Comparison of ENCODE assay signal across 12 cellular contexts in genomic region chr1:223772771-223773160, GRCh38.
DNase-seq lines count a peak whose midpoint lies in the region; ATAC-seq, FAIRE-seq and TF ChIP-seq lines count a peak whose summit lies in the region.
"Had no signal": no experiment of that assay in that cellular context is flagged by ENCODE, and none has a peak within 500 bp of the region (broad histone marks: within the 10 kb centered on the region; RNA-seq: fewer than 3 reads in every experiment).

No MANE protein-coding gene starts in this region.

- TF ChIP-seq CTCF in HEK293 (tag by site-specific recombination; IDR thresholded peaks at IDR 0.05) (no peak), coronary artery (IDR thresholded peaks at IDR 0.05) (no peak), ovary (IDR thresholded peaks at IDR 0.05) (no peak)

- H3K4me1 Mint-ChIP-seq in naive thymus-derived CD4-positive, alpha-beta T cell: peaks cover 0 to 25% (median 4%) of the 10 kb centered on the region in 7 donors

- DNase-seq in coronary artery (ENCODE audit: low spot score) (no peak), ovary (no peak), SIG-M5 treated with dmso at 0.1 percent for 504 hours (lab: John Stamatoyannopoulos, UW; ENCODE audit: unreplicated experiment) (no peak), urothelium cell line (ENCODE audit: low spot score) (no peak)
- no peak for DNase-seq in naive thymus-derived CD4-positive, alpha-beta T cell
- DNase-seq: activated CD4-positive, alpha-beta T cell treated with anti-CD3 and anti-CD28 coated beads, Interleukin-2, amount 50 U/mL, for 1 hour; activated naive CD8-positive, alpha-beta T cell treated with anti-CD3 and anti-CD28 coated beads, Interleukin-2, amount 10 ng/mL, durations not matched to agents 7 days and 5 days; NCI-H524 had no signal

- POLR2A ChIA-PET in HEK293 (lab: Yijun Ruan, JAX): interaction anchor here (1.1 to 1.5 kb wide), 3 partner anchors 8 to 23 kb away, joined by 3 to 10 read pairs (median 3); no protein-coding TSS in a partner anchor
- POLR2A ChIA-PET in naive thymus-derived CD4-positive, alpha-beta T cell (lab: Charles Lee): no interaction called here

- no peaks in the 10 kb centered on the region for H3K27me3 Mint-ChIP-seq in naive thymus-derived CD4-positive, alpha-beta T cell
- H3K27me3 Mint-ChIP-seq: activated naive CD8-positive, alpha-beta T cell treated with anti-CD3 and anti-CD28 coated beads, Interleukin-2, amount 10 ng/mL, durations not matched to agents 7 days and 5 days had no signal

- H2AFZ ChIP-seq in ACC112 (ENCODE audit: low read length, unreplicated experiment): no peak overlapping the region

- H3K9me3 ChIP-seq in HEK293 (ENCODE audit: control insufficient read depth, insufficient read depth, low read depth, low read length) (no peaks in the 10 kb centered on the region), ovary (no peaks in the 10 kb centered on the region)
- no peaks in the 10 kb centered on the region for H3K9me3 ChIP-seq in naive thymus-derived CD4-positive, alpha-beta T cell (ENCODE audit: control insufficient read depth in 2 of 3, low read length in 3 of 3)

- TF ChIP-seq EP300 in ovary (IDR thresholded peaks at IDR 0.05): no peak

- intact Hi-C loops in ovary (cut with DNase I): no loop called here
- intact Hi-C loops in naive thymus-derived CD4-positive, alpha-beta T cell (cut with micrococcal nuclease): no loop called here

- H3K9me3 Mint-ChIP-seq in naive thymus-derived CD4-positive, alpha-beta T cell: no peaks in the 10 kb centered on the region
- H3K9me3 Mint-ChIP-seq: activated naive CD8-positive, alpha-beta T cell treated with anti-CD3 and anti-CD28 coated beads, Interleukin-2, amount 10 ng/mL, durations not matched to agents 7 days and 5 days had no signal

- WGBS in ovary, 3 donors: 76 to 86% (median 82%) methylated on average over 5 of the region's 5 CpGs

- H3K79me2 ChIP-seq in ACC112 (ENCODE audit: control insufficient read depth, insufficient read depth, low read length, unreplicated experiment): no peaks in the 10 kb centered on the region

- ATAC-seq in GM21381 (IDR thresholded peaks at IDR 0.05; ENCODE audit: unreplicated experiment): no peak
- ATAC-seq in naive thymus-derived CD4-positive, alpha-beta T cell: no peak

- H3K4me1 ChIP-seq in ACC112 (ENCODE audit: control insufficient read depth, insufficient read depth, low read length, unreplicated experiment) (peaks cover 65% of the 10 kb centered on the region), HEK293 (ENCODE audit: control insufficient read depth, insufficient read depth, low read length) (peaks cover 15% of the 10 kb centered on the region), ovary (ENCODE audit: insufficient read depth) (peaks cover 10% of the 10 kb centered on the region)
- peaks cover 0 to 11% of the 10 kb centered on the region in 2 donors for H3K4me1 ChIP-seq in naive thymus-derived CD4-positive, alpha-beta T cell (ENCODE audit: control insufficient read depth in 2 of 2, insufficient read depth in 2 of 2, low read length in 2 of 2)

- H3K27ac ChIP-seq in ACC112 (ENCODE audit: low read depth, low read length) (peak overlapping the region; percentile 96), HEK293 (ENCODE audit: extremely low read depth, low read depth, low read length) (0 out of 2 replicates have a peak overlapping the region, but pooled peaks have one; percentile 2), coronary artery (peak overlapping the region; percentile 72 to 83), ovary (peak overlapping the region; percentile 5 to 81)
- H3K27ac ChIP-seq in naive thymus-derived CD4-positive, alpha-beta T cell (ENCODE audit: low read depth, low read length): no peak overlapping the region
- H3K27ac ChIP-seq: C4-2B had no signal

- no peaks in the 10 kb centered on the region for H3K27me3 ChIP-seq in ACC112 (ENCODE audit: insufficient read depth, low read length)
- H3K27me3 ChIP-seq in ovary: no peaks in the 10 kb centered on the region
- no peaks in the 10 kb centered on the region for H3K27me3 ChIP-seq in naive thymus-derived CD4-positive, alpha-beta T cell (ENCODE audit: control insufficient read depth in 2 of 2, insufficient read depth in 2 of 2, low read length in 2 of 2)

- peaks cover 11 to 54% (median 30%) of the 10 kb centered on the region in 5 donors for H3K36me3 Mint-ChIP-seq in naive thymus-derived CD4-positive, alpha-beta T cell

- no peak for FAIRE-seq in urothelium cell line (lab: Jason Lieb, UNC)

- H3K4me3 ChIP-seq in ACC112 (ENCODE audit: low read depth, low read length) (0 out of 2 replicates have a peak overlapping the region, but pooled peaks have one; percentile 56), HEK293 (ENCODE audit: low read depth, low read length) (no peak overlapping the region), coronary artery (no peak overlapping the region), ovary (no peak overlapping the region)
- no peak overlapping the region for H3K4me3 ChIP-seq in naive thymus-derived CD4-positive, alpha-beta T cell (ENCODE audit: low read length)

- no peak overlapping the region for H3K4me3 Mint-ChIP-seq in naive thymus-derived CD4-positive, alpha-beta T cell
- H3K4me3 Mint-ChIP-seq: activated naive CD8-positive, alpha-beta T cell treated with anti-CD3 and anti-CD28 coated beads, Interleukin-2, amount 10 ng/mL, durations not matched to agents 7 days and 5 days had no signal

- TF ChIP-seq POLR2A in ovary (IDR thresholded peaks at IDR 0.05): no peak

- H3K27ac Mint-ChIP-seq in naive thymus-derived CD4-positive, alpha-beta T cell: peak overlapping the region in 2 of 9 donors; percentile 44 to 67
- H3K27ac Mint-ChIP-seq: activated naive CD8-positive, alpha-beta T cell treated with anti-CD3 and anti-CD28 coated beads, Interleukin-2, amount 10 ng/mL, durations not matched to agents 7 days and 5 days had no signal

- CTCF ChIA-PET in HEK293 (lab: Yijun Ruan, JAX): interaction anchor here (0.5 to 4.6 kb wide), 4 partner anchors 11 to 561 kb away, joined by 3 to 30 read pairs (median 4); no protein-coding TSS in a partner anchor
- CTCF ChIA-PET in naive thymus-derived CD4-positive, alpha-beta T cell (lab: Charles Lee): no interaction called here

- H3K36me3 ChIP-seq in ACC112 (ENCODE audit: insufficient read depth, low read length): peaks cover 56% of the 10 kb centered on the region
- peaks cover 38 to 63% of the 10 kb centered on the region in 2 experiments for H3K36me3 ChIP-seq in HEK293 (ENCODE audit: control insufficient read depth in 2 of 2, insufficient read depth in 1 of 2, low read length in 2 of 2)
- H3K36me3 ChIP-seq in ovary: no peaks in the 10 kb centered on the region
- H3K36me3 ChIP-seq in naive thymus-derived CD4-positive, alpha-beta T cell (ENCODE audit: control insufficient read depth in 2 of 3, insufficient read depth in 3 of 3, low read length in 3 of 3): peaks cover 19 to 81% (median 42%) of the 10 kb centered on the region in 3 experiments

TF ChIP-seq in HEK293, 187 proteins besides CTCF, POLR2A, EP300 and RAD21:
- TF ChIP-seq KLF17 (tag by site-specific recombination; IDR thresholded peaks at IDR 0.05) (no peak), ZNF626 (tag by site-specific recombination; IDR thresholded peaks at IDR 0.05) (no peak), ZNF549 (tag by site-specific recombination; IDR thresholded peaks at IDR 0.05) (no peak), ZNF274 (IDR thresholded peaks at IDR 0.05; ENCODE audit: low read length) (no peak), ZNF274 (tag by site-specific recombination; IDR thresholded peaks at IDR 0.05; ENCODE audit: borderline replicate concordance) (no peak)
TF ChIP-seq in HEK293: peak in this region for 0.
